Comparison of ENCODE assay signal across 1 cellular context in the genomic region with DNA sequence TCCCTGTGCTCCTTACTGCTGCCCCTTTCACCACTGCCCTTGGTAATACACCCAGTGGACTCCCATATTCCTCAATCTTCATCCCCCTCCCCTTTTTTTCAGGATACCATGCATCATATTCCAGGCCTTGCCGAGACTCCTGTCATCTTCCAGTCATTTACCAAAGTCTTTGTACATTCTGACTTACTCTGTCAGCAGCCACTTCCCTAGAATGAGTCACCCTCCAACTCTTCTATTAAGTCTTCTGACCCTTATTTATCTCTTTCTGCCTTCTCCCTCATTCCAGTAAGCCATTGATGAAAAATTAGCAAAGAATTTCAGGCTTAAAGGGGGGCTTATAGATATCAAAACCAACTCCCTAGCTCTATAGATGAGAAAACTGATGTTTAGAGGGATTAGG.
TF ChIP-seq lines count a peak whose summit lies in the region.

No MANE protein-coding gene starts in this region.

TF ChIP-seq in SK-N-SH, 30 proteins besides CTCF, POLR2A, EP300 and RAD21 (continued from another document):
- TF ChIP-seq, protein P1, sequence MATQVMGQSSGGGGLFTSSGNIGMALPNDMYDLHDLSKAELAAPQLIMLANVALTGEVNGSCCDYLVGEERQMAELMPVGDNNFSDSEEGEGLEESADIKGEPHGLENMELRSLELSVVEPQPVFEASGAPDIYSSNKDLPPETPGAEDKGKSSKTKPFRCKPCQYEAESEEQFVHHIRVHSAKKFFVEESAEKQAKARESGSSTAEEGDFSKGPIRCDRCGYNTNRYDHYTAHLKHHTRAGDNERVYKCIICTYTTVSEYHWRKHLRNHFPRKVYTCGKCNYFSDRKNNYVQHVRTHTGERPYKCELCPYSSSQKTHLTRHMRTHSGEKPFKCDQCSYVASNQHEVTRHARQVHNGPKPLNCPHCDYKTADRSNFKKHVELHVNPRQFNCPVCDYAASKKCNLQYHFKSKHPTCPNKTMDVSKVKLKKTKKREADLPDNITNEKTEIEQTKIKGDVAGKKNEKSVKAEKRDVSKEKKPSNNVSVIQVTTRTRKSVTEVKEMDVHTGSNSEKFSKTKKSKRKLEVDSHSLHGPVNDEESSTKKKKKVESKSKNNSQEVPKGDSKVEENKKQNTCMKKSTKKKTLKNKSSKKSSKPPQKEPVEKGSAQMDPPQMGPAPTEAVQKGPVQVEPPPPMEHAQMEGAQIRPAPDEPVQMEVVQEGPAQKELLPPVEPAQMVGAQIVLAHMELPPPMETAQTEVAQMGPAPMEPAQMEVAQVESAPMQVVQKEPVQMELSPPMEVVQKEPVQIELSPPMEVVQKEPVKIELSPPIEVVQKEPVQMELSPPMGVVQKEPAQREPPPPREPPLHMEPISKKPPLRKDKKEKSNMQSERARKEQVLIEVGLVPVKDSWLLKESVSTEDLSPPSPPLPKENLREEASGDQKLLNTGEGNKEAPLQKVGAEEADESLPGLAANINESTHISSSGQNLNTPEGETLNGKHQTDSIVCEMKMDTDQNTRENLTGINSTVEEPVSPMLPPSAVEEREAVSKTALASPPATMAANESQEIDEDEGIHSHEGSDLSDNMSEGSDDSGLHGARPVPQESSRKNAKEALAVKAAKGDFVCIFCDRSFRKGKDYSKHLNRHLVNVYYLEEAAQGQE (IDR thresholded peaks at IDR 0.05; ENCODE audit: low read depth, low read length), result no peak
- TF ChIP-seq GATA2 (CRISPR knock-in tag; IDR thresholded peaks at IDR 0.05) (no peak), GABPA (IDR thresholded peaks at IDR 0.05; ENCODE audit: low read depth) (no peak), EZH2phosphoT487 (IDR thresholded peaks at IDR 0.05; ENCODE audit: borderline replicate concordance, low read depth) (no peak), TAF1 (IDR thresholded peaks at IDR 0.05; ENCODE audit: borderline replicate concordance, low read depth, low read length) (no peak), NFIC (IDR thresholded peaks at IDR 0.05; ENCODE audit: borderline replicate concordance) (no peak), RXRA (IDR thresholded peaks at IDR 0.05; ENCODE audit: borderline replicate concordance, low read depth) (no peak), JUND (IDR thresholded peaks at IDR 0.05) (no peak), YY1 (IDR thresholded peaks at IDR 0.05; ENCODE audit: low read depth) (no peak), MEF2A (IDR thresholded peaks at IDR 0.05; ENCODE audit: borderline replicate concordance, low read depth) (no peak), MXI1 (IDR thresholded peaks at IDR 0.05; ENCODE audit: low read depth, low read length) (no peak), RCOR1 (IDR thresholded peaks at IDR 0.05; ENCODE audit: low read length) (no peak), SIN3A (IDR thresholded peaks at IDR 0.05; ENCODE audit: borderline replicate concordance, low read depth, low read length) (no peak)
- TF ChIP-seq, protein P2, sequence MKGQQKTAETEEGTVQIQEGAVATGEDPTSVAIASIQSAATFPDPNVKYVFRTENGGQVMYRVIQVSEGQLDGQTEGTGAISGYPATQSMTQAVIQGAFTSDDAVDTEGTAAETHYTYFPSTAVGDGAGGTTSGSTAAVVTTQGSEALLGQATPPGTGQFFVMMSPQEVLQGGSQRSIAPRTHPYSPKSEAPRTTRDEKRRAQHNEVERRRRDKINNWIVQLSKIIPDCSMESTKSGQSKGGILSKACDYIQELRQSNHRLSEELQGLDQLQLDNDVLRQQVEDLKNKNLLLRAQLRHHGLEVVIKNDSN (IDR thresholded peaks at IDR 0.05; ENCODE audit: borderline replicate concordance, low read depth), result no peak
- TF ChIP-seq, protein P3, sequence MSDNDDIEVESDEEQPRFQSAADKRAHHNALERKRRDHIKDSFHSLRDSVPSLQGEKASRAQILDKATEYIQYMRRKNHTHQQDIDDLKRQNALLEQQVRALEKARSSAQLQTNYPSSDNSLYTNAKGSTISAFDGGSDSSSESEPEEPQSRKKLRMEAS (IDR thresholded peaks at IDR 0.05; ENCODE audit: low read depth), result no peak
- TF ChIP-seq, protein P4, sequence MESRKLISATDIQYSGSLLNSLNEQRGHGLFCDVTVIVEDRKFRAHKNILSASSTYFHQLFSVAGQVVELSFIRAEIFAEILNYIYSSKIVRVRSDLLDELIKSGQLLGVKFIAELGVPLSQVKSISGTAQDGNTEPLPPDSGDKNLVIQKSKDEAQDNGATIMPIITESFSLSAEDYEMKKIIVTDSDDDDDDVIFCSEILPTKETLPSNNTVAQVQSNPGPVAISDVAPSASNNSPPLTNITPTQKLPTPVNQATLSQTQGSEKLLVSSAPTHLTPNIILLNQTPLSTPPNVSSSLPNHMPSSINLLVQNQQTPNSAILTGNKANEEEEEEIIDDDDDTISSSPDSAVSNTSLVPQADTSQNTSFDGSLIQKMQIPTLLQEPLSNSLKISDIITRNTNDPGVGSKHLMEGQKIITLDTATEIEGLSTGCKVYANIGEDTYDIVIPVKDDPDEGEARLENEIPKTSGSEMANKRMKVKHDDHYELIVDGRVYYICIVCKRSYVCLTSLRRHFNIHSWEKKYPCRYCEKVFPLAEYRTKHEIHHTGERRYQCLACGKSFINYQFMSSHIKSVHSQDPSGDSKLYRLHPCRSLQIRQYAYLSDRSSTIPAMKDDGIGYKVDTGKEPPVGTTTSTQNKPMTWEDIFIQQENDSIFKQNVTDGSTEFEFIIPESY (IDR thresholded peaks at IDR 0.05; ENCODE audit: borderline replicate concordance, low read depth), result no peak
- TF ChIP-seq, protein P5, sequence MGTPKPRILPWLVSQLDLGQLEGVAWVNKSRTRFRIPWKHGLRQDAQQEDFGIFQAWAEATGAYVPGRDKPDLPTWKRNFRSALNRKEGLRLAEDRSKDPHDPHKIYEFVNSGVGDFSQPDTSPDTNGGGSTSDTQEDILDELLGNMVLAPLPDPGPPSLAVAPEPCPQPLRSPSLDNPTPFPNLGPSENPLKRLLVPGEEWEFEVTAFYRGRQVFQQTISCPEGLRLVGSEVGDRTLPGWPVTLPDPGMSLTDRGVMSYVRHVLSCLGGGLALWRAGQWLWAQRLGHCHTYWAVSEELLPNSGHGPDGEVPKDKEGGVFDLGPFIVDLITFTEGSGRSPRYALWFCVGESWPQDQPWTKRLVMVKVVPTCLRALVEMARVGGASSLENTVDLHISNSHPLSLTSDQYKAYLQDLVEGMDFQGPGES (IDR thresholded peaks at IDR 0.05; ENCODE audit: low read depth, low read length), result no peak
